8 cellular contexts compared by ENCODE assay signal in genomic region chr14:69059658-69060648, GRCh38.
DNase-seq lines count a peak whose midpoint lies in the region; ATAC-seq and TF ChIP-seq lines count a peak whose summit lies in the region.

No MANE protein-coding gene starts in this region.

- H3K4me3 ChIP-seq in AG09309 (ENCODE audit: control insufficient read depth, low read depth, low read length) (no peak overlapping the region), PC-3 (ENCODE audit: low read length) (no peak overlapping the region), neutrophil (ENCODE audit: low read depth in 1 of 2, low read length in 1 of 2) (no peak overlapping the region), esophagus squamous epithelium (no peak overlapping the region)

- no peaks in the 10 kb centered on the region for H3K9me3 Mint-ChIP-seq in activated T-helper 17 cell treated with anti-CD3 and anti-CD28 coated beads, Interleukin-2, amount 50 U/mL, for 72 hours

- H3K79me2 ChIP-seq in PC-3 (ENCODE audit: low read length), result no peaks in the 10 kb centered on the region

- CTCF ChIA-PET in PC-3 (lab: Charles Lee), result interaction anchor here (0.6 to 1.2 kb wide), 5 partner anchors 9 to 149 kb away, joined by 3 to 10 read pairs (median 3); no protein-coding TSS in a partner anchor

- peaks cover 93% of the 10 kb centered on the region for H3K36me3 Mint-ChIP-seq in activated T-helper 17 cell treated with anti-CD3 and anti-CD28 coated beads, Interleukin-2, amount 50 U/mL, for 72 hours (ENCODE audit: low read depth)

- intact Hi-C loops in PC-3 (cut with micrococcal nuclease), result no loop called here
- intact Hi-C loops in esophagus squamous epithelium (cut with DNase I), result no loop called here

- no peaks in the 10 kb centered on the region for H3F3A ChIP-seq in PC-3 (ENCODE audit: low read length, unreplicated experiment)

- DNase-seq in AG09309 (ENCODE audit: low read depth), result peak; percentile 93
- DNase-seq in PC-3, result peak; percentile 73
- peak; percentile 73 for DNase-seq in fibroblast of gingiva (ENCODE audit: low read depth)
- no peak for DNase-seq in esophagus squamous epithelium (lab: John Stamatoyannopoulos, UW)
- no peak for DNase-seq in activated CD8-positive, alpha-beta memory T cell treated with anti-CD3 and anti-CD28 coated beads for 24 hours
- DNase-seq in DMS79 treated with DMSO at 0.1 percent for 48 hours (lab: John Stamatoyannopoulos, UW), result no peak

- no peak overlapping the region for H2AFZ ChIP-seq in PC-3 (ENCODE audit: low read length)

- ATAC-seq in PC-3, result peak; percentile 96
- ATAC-seq in activated T-helper 17 cell treated with anti-CD3 and anti-CD28 coated beads, Interleukin-2, amount 50 U/mL, for 72 hours (replicated peaks), result no peak

- POLR2A ChIA-PET in PC-3 (lab: Charles Lee; ENCODE audit: unreplicated experiment), result no interaction called here

- no peak overlapping the region for H3K4me2 ChIP-seq in PC-3 (ENCODE audit: low read length)

- H3K27ac ChIP-seq in PC-3 (ENCODE audit: low read length), result peak overlapping the region; percentile 53
- H3K27ac ChIP-seq in neutrophil, result peak overlapping the region; percentile 47
- peak overlapping the region in 1 of 4 donors; percentile 58 for H3K27ac ChIP-seq in esophagus squamous epithelium

- TF ChIP-seq POLR2A in esophagus squamous epithelium (IDR thresholded peaks at IDR 0.05), result no peak

- H3K36me3 ChIP-seq in PC-3 (ENCODE audit: low read depth, low read length), result peaks cover 22% of the 10 kb centered on the region
- H3K36me3 ChIP-seq in neutrophil, result peaks cover 12% of the 10 kb centered on the region
- peaks cover 6 to 99% (median 9%) of the 10 kb centered on the region in 3 donors for H3K36me3 ChIP-seq in esophagus squamous epithelium

- no peaks in the 10 kb centered on the region for H3K9me2 ChIP-seq in PC-3 (replicated peaks; ENCODE audit: low read length)

- H3K27me3 Mint-ChIP-seq in activated T-helper 17 cell treated with anti-CD3 and anti-CD28 coated beads, Interleukin-2, amount 50 U/mL, for 72 hours, result no peaks in the 10 kb centered on the region

- no peak overlapping the region for H3K27ac Mint-ChIP-seq in activated T-helper 17 cell treated with anti-CD3 and anti-CD28 coated beads, Interleukin-2, amount 50 U/mL, for 72 hours

- H4K20me1 ChIP-seq in PC-3 (ENCODE audit: low read length), result no peaks in the 10 kb centered on the region

- no peak overlapping the region for H3K4me3 Mint-ChIP-seq in activated T-helper 17 cell treated with anti-CD3 and anti-CD28 coated beads, Interleukin-2, amount 50 U/mL, for 72 hours

- no peaks in the 10 kb centered on the region for H3K4me1 Mint-ChIP-seq in activated T-helper 17 cell treated with anti-CD3 and anti-CD28 coated beads, Interleukin-2, amount 50 U/mL, for 72 hours

- H3K9me3 ChIP-seq in PC-3 (ENCODE audit: low read length), result no peaks in the 10 kb centered on the region
- H3K9me3 ChIP-seq in neutrophil, result no peaks in the 10 kb centered on the region
- H3K9me3 ChIP-seq in esophagus squamous epithelium, result no peaks in the 10 kb centered on the region

- peak; percentile 8 for TF ChIP-seq CTCF in AG09309 (IDR thresholded peaks at IDR 0.05; ENCODE audit: control insufficient read depth, insufficient read depth, low read depth, low read length, missing control alignments)
- TF ChIP-seq CTCF in PC-3 (conservative IDR thresholded peaks at IDR 0.05; ENCODE audit: low read depth, low read length), result no peak
- no peak for TF ChIP-seq CTCF in neutrophil (IDR thresholded peaks at IDR 0.05)
- no peak for TF ChIP-seq CTCF in esophagus squamous epithelium (IDR thresholded peaks at IDR 0.05)

- H3K27me3 ChIP-seq in PC-3 (ENCODE audit: low read length) (no peaks in the 10 kb centered on the region), neutrophil (no peaks in the 10 kb centered on the region), esophagus squamous epithelium (no peaks in the 10 kb centered on the region)

- 72 to 83% methylated on average over 7 to 8 of the region's 8 CpGs for WGBS in esophagus squamous epithelium, 2 donors

- H3K9ac ChIP-seq in PC-3 (ENCODE audit: low read length), result no peak overlapping the region

- peaks cover 4% of the 10 kb centered on the region; the same call in 1 of the 2 replicates for H3K4me1 ChIP-seq in PC-3 (ENCODE audit: insufficient read depth, low read length)
- H3K4me1 ChIP-seq in neutrophil (ENCODE audit: control insufficient read depth in 1 of 2, insufficient read depth in 1 of 2, low read depth in 1 of 2, low read length in 1 of 2), result peaks cover 44 to 49% of the 10 kb centered on the region in 2 experiments
- no peaks in the 10 kb centered on the region for H3K4me1 ChIP-seq in esophagus squamous epithelium

- BruUV-seq in PC-3 (replicated peaks; lab: Mats Ljungman, UMichigan), result no TSS peak

Comparison
In these comparisons a context has a peak if more than half of its experiments do, and no peak if none do; other contexts are left out.
1. DNase-seq: peak in AG09309 (single experiment), PC-3 (single experiment) and fibroblast of gingiva (single experiment); none in esophagus squamous epithelium (single experiment), activated CD8-positive, alpha-beta memory T cell treated with anti-CD3 and anti-CD28 coated beads for 24 hours (single experiment) and DMS79 treated with DMSO at 0.1 percent for 48 hours (single experiment).